Comparison of ENCODE assay signal across 13 cellular contexts in the genomic region with DNA sequence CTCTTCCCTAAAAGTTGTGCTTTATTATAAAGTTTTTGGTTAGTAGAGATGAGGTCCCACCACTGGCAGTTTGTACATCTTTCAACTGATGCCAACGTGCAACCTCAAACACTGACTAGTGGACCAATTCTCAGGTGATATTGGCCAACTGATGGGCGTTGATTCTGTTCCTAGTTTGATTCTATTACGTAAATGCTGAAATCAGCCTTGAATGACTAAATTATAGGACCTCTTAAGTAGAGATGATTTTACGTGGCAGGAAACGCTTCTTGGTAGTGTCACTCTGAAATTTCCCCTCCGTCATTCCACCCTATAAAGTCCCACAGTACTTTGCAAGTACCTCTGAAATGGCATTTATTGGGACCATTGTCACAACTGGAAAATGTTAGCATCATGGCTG. TPM values are rescaled to one million over a fixed set of nuclear protein-coding genes. Genes with fewer than 3 reads are reported as not detected.
DNase-seq lines count a peak whose midpoint lies in the region; ATAC-seq and TF ChIP-seq lines count a peak whose summit lies in the region.
"Had no signal": no experiment of that assay in that cellular context is flagged by ENCODE, and none has a peak within 500 bp of the region (broad histone marks: within the 10 kb centered on the region; RNA-seq: fewer than 3 reads in every experiment).

No MANE protein-coding gene starts in this region.

- peaks cover 63% of the 10 kb centered on the region for H3K4me1 Mint-ChIP-seq in activated T-cell treated with anti-CD3 and anti-CD28 coated beads, Interleukin-2, amount 50 U/mL, for 24 hours (ENCODE audit: low read depth)
- H3K4me1 Mint-ChIP-seq in T-helper 1 cell treated with Interleukin-12 subunit alpha and Interleukin-12 subunit beta and Interleukin-4 antibody, amounts not matched to agents 30 μg/mL and 1 μg/mL, for 36 hours (ENCODE audit: low read depth) = peaks cover 37% of the 10 kb centered on the region
- H3K4me1 Mint-ChIP-seq in chondrocyte (ENCODE audit: low read depth) = peaks cover 46% of the 10 kb centered on the region

- H3K36me3 Mint-ChIP-seq in activated T-cell treated with anti-CD3 and anti-CD28 coated beads, Interleukin-2, amount 50 U/mL, for 24 hours (ENCODE audit: low read depth) = peaks cover 38% of the 10 kb centered on the region
- H3K36me3 Mint-ChIP-seq in T-helper 1 cell treated with Interleukin-12 subunit alpha and Interleukin-12 subunit beta and Interleukin-4 antibody, amounts not matched to agents 30 μg/mL and 1 μg/mL, for 36 hours (ENCODE audit: low read depth) = peaks cover 29% of the 10 kb centered on the region
- H3K36me3 Mint-ChIP-seq in chondrocyte (ENCODE audit: low read depth) = peaks cover 14% of the 10 kb centered on the region

- ATAC-seq in GM19463 (IDR thresholded peaks at IDR 0.05; ENCODE audit: unreplicated experiment) = no peak
- ATAC-seq: pancreas had no signal

- DNase-seq in activated T-cell treated with anti-CD3 and anti-CD28 coated beads, Interleukin-2, amount 50 U/mL, for 24 hours = no peak
- DNase-seq in activated T-cell treated with anti-CD3 and anti-CD28 coated beads, Interleukin-2, amount 50 U/mL, for 1 hour = no peak
- DNase-seq in chondrocyte (ENCODE audit: low spot score) (no peak), NCI-H2196 (lab: John Stamatoyannopoulos, UW; ENCODE audit: unreplicated experiment) (no peak), putamen (ENCODE audit: low spot score) (no peak)
- peak in 4 of 6 experiments; percentile 3 to 63 (median 46) for DNase-seq in stimulated activated naive CD4-positive, alpha-beta T cell (lab: John Stamatoyannopoulos, UW)
- DNase-seq: BE2C, NCI-H1694 treated with DMSO at 0.1 percent for 48 hours, pancreas, RPMI8226 had no signal

- no peaks in the 10 kb centered on the region for H3K27me3 Mint-ChIP-seq in activated T-cell treated with anti-CD3 and anti-CD28 coated beads, Interleukin-2, amount 50 U/mL, for 24 hours
- H3K27me3 Mint-ChIP-seq in T-helper 1 cell treated with Interleukin-12 subunit alpha and Interleukin-12 subunit beta and Interleukin-4 antibody, amounts not matched to agents 30 μg/mL and 1 μg/mL, for 36 hours (ENCODE audit: low read depth) = peaks cover 6% of the 10 kb centered on the region
- no peaks in the 10 kb centered on the region for H3K27me3 Mint-ChIP-seq in chondrocyte (ENCODE audit: low read depth)

- H3K4me3 Mint-ChIP-seq in activated T-cell treated with anti-CD3 and anti-CD28 coated beads, Interleukin-2, amount 50 U/mL, for 24 hours = peak overlapping the region; percentile 27
- peak overlapping the region; percentile 77 for H3K4me3 Mint-ChIP-seq in T-helper 1 cell treated with Interleukin-12 subunit alpha and Interleukin-12 subunit beta and Interleukin-4 antibody, amounts not matched to agents 30 μg/mL and 1 μg/mL, for 36 hours
- no peak overlapping the region for H3K4me3 Mint-ChIP-seq in chondrocyte (ENCODE audit: unreplicated experiment)

- TF ChIP-seq CTCF in chondrocyte (IDR thresholded peaks at IDR 0.05) = no peak

- H3K9me3 Mint-ChIP-seq in activated T-cell treated with anti-CD3 and anti-CD28 coated beads, Interleukin-2, amount 50 U/mL, for 24 hours = no peaks in the 10 kb centered on the region
- H3K9me3 Mint-ChIP-seq in T-helper 1 cell treated with Interleukin-12 subunit alpha and Interleukin-12 subunit beta and Interleukin-4 antibody, amounts not matched to agents 30 μg/mL and 1 μg/mL, for 36 hours = no peaks in the 10 kb centered on the region
- H3K9me3 Mint-ChIP-seq in chondrocyte (ENCODE audit: low read depth) = no peaks in the 10 kb centered on the region

- peak overlapping the region; percentile 90 for H3K27ac Mint-ChIP-seq in activated T-cell treated with anti-CD3 and anti-CD28 coated beads, Interleukin-2, amount 50 U/mL, for 24 hours
- peak overlapping the region; percentile 96 for H3K27ac Mint-ChIP-seq in T-helper 1 cell treated with Interleukin-12 subunit alpha and Interleukin-12 subunit beta and Interleukin-4 antibody, amounts not matched to agents 30 μg/mL and 1 μg/mL, for 36 hours
- H3K27ac Mint-ChIP-seq in chondrocyte (ENCODE audit: unreplicated experiment) = peak overlapping the region; percentile 46

RNA-seq across cellular contexts. Expression of gene FNDC7, which starts 8.8 kb away (rescaled TPM):
- total RNA-seq in chondrocyte = not detected in 3 replicates
- total RNA-seq: left ventricle myocardium superior had no signal

RNA-seq across cellular contexts. Expression of gene PRPF38B, which starts 11.8 kb away (rescaled TPM):
- total RNA-seq in chondrocyte = 25.3 to 31.0 TPM (median 25.4 TPM) in 3 replicates

RNA-seq across cellular contexts. Expression of gene STXBP3, which starts 42.5 kb away (rescaled TPM):
- total RNA-seq in chondrocyte = 38.3 to 61.1 TPM (median 41.6 TPM) in 3 replicates

RNA-seq across cellular contexts. Expression of gene HENMT1, which starts 43.0 kb away (rescaled TPM):
- 9.6 to 10.8 TPM (median 10.1 TPM) in 3 replicates for total RNA-seq in chondrocyte

Comparison
In these comparisons a context has a peak if more than half of its experiments do, and no peak if none do; other contexts are left out.
1. DNase-seq: peak in stimulated activated naive CD4-positive, alpha-beta T cell (4 of 6); none in activated T-cell treated with anti-CD3 and anti-CD28 coated beads, Interleukin-2, amount 50 U/mL, for 24 hours (single experiment), activated T-cell treated with anti-CD3 and anti-CD28 coated beads, Interleukin-2, amount 50 U/mL, for 1 hour (single experiment), chondrocyte (single experiment), NCI-H2196 (single experiment) and putamen (single experiment).
2. H3K27ac Mint-ChIP-seq: peak in every context shown above with its lines; median percentile 96 in T-helper 1 cell treated with Interleukin-12 subunit alpha and Interleukin-12 subunit beta and Interleukin-4 antibody, amounts not matched to agents 30 μg/mL and 1 μg/mL, for 36 hours; 90 in activated T-cell treated with anti-CD3 and anti-CD28 coated beads, Interleukin-2, amount 50 U/mL, for 24 hours; 46 in chondrocyte.